9 cellular contexts compared by ENCODE assay signal in the genomic region with DNA sequence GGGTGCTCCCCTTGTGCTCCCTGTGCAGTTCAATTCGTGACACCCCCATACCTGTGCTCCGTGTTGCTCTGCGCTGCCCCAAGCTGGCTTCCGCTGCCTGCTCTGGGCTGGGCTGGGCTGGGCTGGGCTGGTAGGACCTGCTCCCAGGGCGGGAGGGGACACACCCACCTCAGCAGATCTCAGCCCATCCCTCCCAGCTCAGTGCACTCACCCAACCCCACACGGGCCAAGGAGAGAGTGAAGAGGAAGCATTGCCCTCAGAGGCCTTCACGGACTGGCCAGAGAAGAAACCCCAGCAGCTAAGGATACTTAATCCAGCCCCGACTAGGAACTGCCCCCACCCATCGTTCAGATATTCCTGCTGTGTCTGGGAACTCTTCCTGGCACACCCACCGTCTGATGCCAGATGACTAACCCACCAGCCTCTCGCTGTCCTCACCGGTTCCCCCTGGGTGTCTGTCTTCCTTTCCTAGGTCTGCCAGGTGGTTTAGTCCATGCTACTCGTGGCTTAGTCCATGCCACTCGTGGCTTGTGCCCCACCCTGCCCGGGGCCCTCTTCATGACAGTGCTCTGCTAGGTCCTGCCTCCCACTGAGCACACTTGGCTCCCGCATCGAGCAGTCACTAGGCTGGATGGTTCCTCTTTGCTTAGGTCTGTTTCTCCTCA. TPM values are rescaled to one million over a fixed set of nuclear protein-coding genes. Genes with fewer than 3 reads are reported as not detected.
DNase-seq lines count a peak whose midpoint lies in the region; ATAC-seq and TF ChIP-seq lines count a peak whose summit lies in the region.
"Had no signal": no experiment of that assay in that cellular context is flagged by ENCODE, and none has a peak within 500 bp of the region (broad histone marks: within the 10 kb centered on the region; RNA-seq: fewer than 3 reads in every experiment).

Gene LPAR5, minus strand, starts transcription at position 104 of the 666 bp plus-strand sequence. CDS start 14,711 bp downstream, outside the sequence.

- H3K4me1 ChIP-seq in thoracic aorta (ENCODE audit: control insufficient read depth in 1 of 2, low read depth in 2 of 2), result no peaks in the 10 kb centered on the region

- peaks cover 52 to 56% of the 10 kb centered on the region in 2 donors for H3K4me1 Mint-ChIP-seq in immature natural killer cell

- no peaks in the 10 kb centered on the region for H3K27me3 ChIP-seq in thoracic aorta (replicated peaks; ENCODE audit: insufficient read depth)

- peak; percentile 21 for DNase-seq in DMS 273 (lab: John Stamatoyannopoulos, UW; ENCODE audit: unreplicated experiment)
- DNase-seq in DMS 273 treated with DMSO at 0.1 percent for 48 hours (lab: John Stamatoyannopoulos, UW), result no peak
- DNase-seq in activated CD8-positive, alpha-beta memory T cell treated with anti-CD3 and anti-CD28 coated beads, Interleukin-2, amount 50 U/mL, for 48 hours, result peak; percentile 69
- DNase-seq in immature natural killer cell, result peak; percentile 30 to 36 (median 35)
- DNase-seq in thoracic aorta (ENCODE audit: low spot score), result no peak

- no peak within 1 kb of the TSS for H3K27ac ChIP-seq in thoracic aorta
- H3K27ac ChIP-seq: 22Rv1 had no signal

- peak within 1 kb of the TSS; percentile 94 to 99 (median 96) for H3K27ac Mint-ChIP-seq in immature natural killer cell

- TF ChIP-seq CTCF in thoracic aorta (IDR thresholded peaks at IDR 0.05), result no peak

- peaks cover 1 to 12% (median 4%) of the 10 kb centered on the region in 3 donors for H3K27me3 Mint-ChIP-seq in immature natural killer cell (ENCODE audit: low read depth in 3 of 3)

- ATAC-seq in HG03571 (IDR thresholded peaks at IDR 0.05; ENCODE audit: unreplicated experiment), result peak; percentile 43
- no peak for ATAC-seq in thoracic aorta (ENCODE audit: insufficient number of reproducible peaks, low FRiP score, low read depth)
- ATAC-seq in GM19328 (IDR thresholded peaks at IDR 0.05; ENCODE audit: unreplicated experiment), result no peak
- ATAC-seq in GM18873 (IDR thresholded peaks at IDR 0.05; ENCODE audit: low FRiP score, unreplicated experiment), result no peak

- H3K4me3 ChIP-seq in thoracic aorta, result peak within 1 kb of the TSS; percentile 15

- H3K36me3 ChIP-seq in thoracic aorta, result no peaks in the 10 kb centered on the region

- peak within 1 kb of the TSS; percentile 83 to 88 (median 87) for H3K4me3 Mint-ChIP-seq in immature natural killer cell

- no peaks in the 10 kb centered on the region for H3K9me3 ChIP-seq in thoracic aorta

- H3K9me3 Mint-ChIP-seq in immature natural killer cell, result no peaks in the 10 kb centered on the region

- H3K36me3 Mint-ChIP-seq in immature natural killer cell, result no peaks in the 10 kb centered on the region

RNA-seq across cellular contexts. Expression of gene LPAR5, which starts in this region (rescaled TPM):
- polyA plus RNA-seq in immature natural killer cell, result 10 to 100 TPM in 2 of 3 donors, 1 to 10 TPM in 1; 9.6 to 36.1 (median 11.6) TPM
- total RNA-seq in thoracic aorta, result 1 to 10 TPM; 4.8 to 6.8 TPM

Comparison
In these comparisons a context has a peak if more than half of its experiments do, and no peak if none do; other contexts are left out.
1. DNase-seq: peak in DMS 273 (single experiment), activated CD8-positive, alpha-beta memory T cell treated with anti-CD3 and anti-CD28 coated beads, Interleukin-2, amount 50 U/mL, for 48 hours (single experiment) and immature natural killer cell (3 of 3); none in DMS 273 treated with DMSO at 0.1 percent for 48 hours (single experiment) and thoracic aorta (single experiment).